21 cellular contexts compared by ENCODE assay signal in the genomic region with DNA sequence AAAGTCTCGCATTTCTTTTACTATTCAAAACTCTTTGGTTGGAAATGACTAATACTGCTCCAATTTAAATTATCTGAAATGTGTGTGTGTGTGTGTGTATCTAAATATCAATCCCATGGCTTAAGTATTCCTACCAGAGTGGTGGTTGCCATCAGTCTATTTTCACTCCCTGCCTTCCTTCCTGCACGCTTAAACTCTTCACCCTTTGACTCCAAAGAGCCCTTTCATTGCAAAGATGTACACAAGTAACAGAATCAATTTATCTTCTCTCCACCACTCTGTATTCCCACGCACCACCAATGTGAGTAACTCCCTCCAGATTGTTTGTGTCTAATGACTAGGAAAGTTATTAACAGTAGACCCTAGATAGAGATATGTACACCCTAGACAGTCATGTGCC.
"Had no signal": no experiment of that assay in that cellular context is flagged by ENCODE, and none has a peak within 500 bp of the region (broad histone marks: within the 10 kb centered on the region; RNA-seq: fewer than 3 reads in every experiment).

No MANE protein-coding gene starts in this region.

- H3K27me3 ChIP-seq: cardiac muscle cell, gastrocnemius medialis, left lung, sigmoid colon had no signal

- H3K4me3 ChIP-seq: cardiac muscle cell, gastrocnemius medialis, left lung, lung, sigmoid colon, thoracic aorta had no signal

- ATAC-seq: activated CD8-positive, alpha-beta T cell treated with anti-CD3 and anti-CD28 coated beads, Interleukin-2, amount 10 ng/mL, durations not matched to agents 7 days and 5 days; gastrocnemius medialis; left lung; natural killer cell treated with Interleukin-12 subunit alpha and Interleukin-12 subunit beta and Interleukin-15 and Interleukin-18, amount 100 ng/mL, for 72 hours; stimulated activated naive B cell treated with anti-CD40 and anti-IgM and Interleukin-4, amounts not matched to agents 10 μg/mL and 1 μg/mL and 100 μg/mL, for 72 hours had no signal

- H3K36me3 ChIP-seq: thoracic aorta had no signal

- H3K27ac ChIP-seq: cardiac muscle cell, gastrocnemius medialis, left lung, sigmoid colon, thoracic aorta had no signal

- H3K9me3 ChIP-seq: gastrocnemius medialis, left lung, sigmoid colon, thoracic aorta had no signal

- H3K4me1 ChIP-seq: gastrocnemius medialis, left lung, sigmoid colon had no signal

- DNase-seq: activated CD4-positive, alpha-beta T cell treated with anti-CD3 and anti-CD28 coated beads for 1 hour; activated CD4-positive, alpha-beta T cell treated with anti-CD3 and anti-CD28 coated beads, Interleukin-2, amount 50 U/mL, for 1 hour; activated CD8-positive, alpha-beta T cell treated with anti-CD3 and anti-CD28 coated beads, Interleukin-2, amount 10 ng/mL, durations not matched to agents 7 days and 5 days; activated gamma-delta T cell; aorta; effector CD4-positive, alpha-beta T cell; erythroblast; gastrocnemius medialis; hippocampal formation; kidney glomerular epithelial cell; left lung; retina; sigmoid colon; stimulated activated CD4-positive, alpha-beta T cell treated with anti-CD3 and anti-CD28 coated beads, Interleukin-2, amount 100 ng/mL, for 48 hours; stimulated activated CD8-positive, alpha-beta memory T cell treated with anti-CD3 and anti-CD28 coated beads, Interleukin-4, amount 100 ng/mL, for 48 hours; stimulated activated naive B cell treated with anti-CD40 and anti-IgM and Interleukin-4, amounts not matched to agents 10 μg/mL and 1 μg/mL and 100 μg/mL, for 72 hours; T-helper 1 cell had no signal
